Comparison of ENCODE assay signal across 14 cellular contexts in the genomic region with DNA sequence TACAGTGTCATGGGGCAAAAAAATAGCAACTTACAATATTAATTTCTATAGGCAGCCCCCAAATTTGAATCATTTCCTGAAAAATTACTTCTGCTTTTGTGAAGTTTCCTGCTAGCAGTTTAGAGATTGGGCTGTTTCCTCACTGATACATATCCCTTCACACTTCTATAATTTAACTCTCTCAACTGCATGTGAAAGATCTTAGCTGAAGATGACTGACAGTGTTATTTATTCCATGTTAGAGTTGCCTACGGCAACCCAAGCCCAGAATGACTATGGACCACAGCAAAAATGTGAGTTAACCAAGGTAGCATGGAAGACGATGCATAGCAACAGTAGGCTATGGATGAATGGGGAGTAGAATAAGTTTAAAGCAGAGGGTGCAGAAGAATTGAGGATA. TPM values are rescaled to one million over a fixed set of nuclear protein-coding genes. Genes with fewer than 3 reads are reported as not detected.
DNase-seq lines count a peak whose midpoint lies in the region; ATAC-seq and TF ChIP-seq lines count a peak whose summit lies in the region.
"Had no signal": no experiment of that assay in that cellular context is flagged by ENCODE, and none has a peak within 500 bp of the region (broad histone marks: within the 10 kb centered on the region; RNA-seq: fewer than 3 reads in every experiment).

Gene KLRG1, plus strand, starts transcription at position 122 of the 400 bp plus-strand sequence. Its CDS starts 90 bp downstream, at position 212.

- POLR2A ChIA-PET in activated CD4-positive, alpha-beta T cell treated with anti-CD3 and anti-CD28 coated beads for 36 hours (lab: Charles Lee) = no interaction called here

- peak; percentile 20 for DNase-seq in activated CD4-positive, alpha-beta T cell treated with anti-CD3 and anti-CD28 coated beads for 36 hours
- no peak for DNase-seq in activated CD4-positive, alpha-beta T cell treated with anti-CD3 and anti-CD28 coated beads for 4 hours
- DNase-seq in NOMO-1 (lab: John Stamatoyannopoulos, UW; ENCODE audit: unreplicated experiment in 2 of 2) = peak; percentile 49 to 85
- no peak for DNase-seq in activated naive CD8-positive, alpha-beta T cell treated with anti-CD3 and anti-CD28 coated beads for 36 hours
- no peak for DNase-seq in stimulated activated effector memory CD8-positive, alpha-beta T cell treated with anti-CD3 and anti-CD28 coated beads, Interleukin-12 subunit alpha, Interleukin-12 subunit beta, amount 100 ng/mL, for 72 hours (ENCODE audit: low spot score in 2 of 2)
- DNase-seq in GM23338 (ENCODE audit: low spot score) = no peak
- DNase-seq: head of caudate nucleus; ovary; SHP77; stimulated activated naive CD4-positive, alpha-beta T cell treated with Interleukin-2 at 50 U/mL for 16 hours had no signal

- intact Hi-C loops in activated CD4-positive, alpha-beta T cell treated with anti-CD3 and anti-CD28 coated beads for 36 hours (cut with DNase I, micrococcal nuclease) = loop anchor here in 1 of 2 experiments (2.0 kb wide), 1 partner anchor 39 kb away; no protein-coding TSS in a partner anchor

- H3K27ac ChIP-seq in GM23338 (ENCODE audit: low read depth) = no peak within 1 kb of the TSS
- H3K27ac ChIP-seq: ovary had no signal

- H3K4me3 ChIP-seq in GM23338 = no peak within 1 kb of the TSS
- H3K4me3 ChIP-seq: ovary had no signal

- no peaks in the 10 kb centered on the region for H3F3A ChIP-seq in GM23338 (replicated peaks; ENCODE audit: low read depth)

- peaks cover 1% of the 10 kb centered on the region for H3K9me3 Mint-ChIP-seq in activated CD4-positive, alpha-beta T cell treated with anti-CD3 and anti-CD28 coated beads for 36 hours (ENCODE audit: low read depth)
- no peaks in the 10 kb centered on the region for H3K9me3 Mint-ChIP-seq in activated naive CD8-positive, alpha-beta T cell treated with anti-CD3 and anti-CD28 coated beads for 36 hours
- no peaks in the 10 kb centered on the region for H3K9me3 Mint-ChIP-seq in stimulated activated effector memory CD8-positive, alpha-beta T cell treated with anti-CD3 and anti-CD28 coated beads, Interleukin-12 subunit alpha, Interleukin-12 subunit beta, amount 100 ng/mL, for 72 hours
- H3K9me3 Mint-ChIP-seq in GM23338 = no peaks in the 10 kb centered on the region
- H3K9me3 Mint-ChIP-seq: WTC11 had no signal

- peak; percentile 66 for ATAC-seq in activated CD4-positive, alpha-beta T cell treated with anti-CD3 and anti-CD28 coated beads for 36 hours
- ATAC-seq in stimulated activated effector memory CD8-positive, alpha-beta T cell treated with anti-CD3 and anti-CD28 coated beads, Interleukin-12 subunit alpha, Interleukin-12 subunit beta, amount 100 ng/mL, for 72 hours = peak; percentile 91
- ATAC-seq in HG02852 (IDR thresholded peaks at IDR 0.05; ENCODE audit: unreplicated experiment) = no peak
- no peak for ATAC-seq in HG03039 (IDR thresholded peaks at IDR 0.05; ENCODE audit: unreplicated experiment)
- ATAC-seq in GM23338 = no peak
- ATAC-seq: WTC11 had no signal

- no peaks in the 10 kb centered on the region for H3K79me2 ChIP-seq in GM23338 (replicated peaks; ENCODE audit: insufficient read depth)

- CTCF ChIA-PET in activated CD4-positive, alpha-beta T cell treated with anti-CD3 and anti-CD28 coated beads for 36 hours (lab: Charles Lee) = interaction anchor here (0.9 to 1.1 kb wide), 3 partner anchors 11 to 60 kb away, joined by 3 to 4 read pairs (median 3); no protein-coding TSS in a partner anchor

- no peaks in the 10 kb centered on the region for H3K4me1 ChIP-seq in GM23338 (ENCODE audit: insufficient read depth)

- no peaks in the 10 kb centered on the region for H3K36me3 ChIP-seq in GM23338 (ENCODE audit: insufficient read depth)
- H3K36me3 ChIP-seq: ovary had no signal

- H3K4me2 ChIP-seq in GM23338 = no peak within 1 kb of the TSS

- peaks cover 58% of the 10 kb centered on the region for H3K4me1 Mint-ChIP-seq in activated CD4-positive, alpha-beta T cell treated with anti-CD3 and anti-CD28 coated beads for 36 hours
- peaks cover 56% of the 10 kb centered on the region for H3K4me1 Mint-ChIP-seq in activated naive CD8-positive, alpha-beta T cell treated with anti-CD3 and anti-CD28 coated beads for 36 hours
- H3K4me1 Mint-ChIP-seq in stimulated activated effector memory CD8-positive, alpha-beta T cell treated with anti-CD3 and anti-CD28 coated beads, Interleukin-12 subunit alpha, Interleukin-12 subunit beta, amount 100 ng/mL, for 72 hours = peaks cover 59% of the 10 kb centered on the region
- H3K4me1 Mint-ChIP-seq in GM23338 = no peaks in the 10 kb centered on the region
- H3K4me1 Mint-ChIP-seq: WTC11 had no signal

- TF ChIP-seq CTCF in GM23338 (conservative IDR thresholded peaks at IDR 0.05; ENCODE audit: low read depth in 2 of 2) = no peak

- H3K27me3 Mint-ChIP-seq in activated CD4-positive, alpha-beta T cell treated with anti-CD3 and anti-CD28 coated beads for 36 hours = no peaks in the 10 kb centered on the region
- no peaks in the 10 kb centered on the region for H3K27me3 Mint-ChIP-seq in activated naive CD8-positive, alpha-beta T cell treated with anti-CD3 and anti-CD28 coated beads for 36 hours
- H3K27me3 Mint-ChIP-seq in GM23338 (ENCODE audit: insufficient read depth, low read depth, poor library complexity) = no peaks in the 10 kb centered on the region

- no peaks in the 10 kb centered on the region for H3K9me2 ChIP-seq in GM23338 (ENCODE audit: insufficient read depth)

- peaks cover 4% of the 10 kb centered on the region for H3K36me3 Mint-ChIP-seq in activated CD4-positive, alpha-beta T cell treated with anti-CD3 and anti-CD28 coated beads for 36 hours (ENCODE audit: low read depth)
- peaks cover 10% of the 10 kb centered on the region for H3K36me3 Mint-ChIP-seq in activated naive CD8-positive, alpha-beta T cell treated with anti-CD3 and anti-CD28 coated beads for 36 hours
- H3K36me3 Mint-ChIP-seq in stimulated activated effector memory CD8-positive, alpha-beta T cell treated with anti-CD3 and anti-CD28 coated beads, Interleukin-12 subunit alpha, Interleukin-12 subunit beta, amount 100 ng/mL, for 72 hours = peaks cover 12% of the 10 kb centered on the region
- H3K36me3 Mint-ChIP-seq in GM23338 (ENCODE audit: low read depth) = no peaks in the 10 kb centered on the region
- H3K36me3 Mint-ChIP-seq: WTC11 had no signal

- no peak within 1 kb of the TSS for H3K4me3 Mint-ChIP-seq in activated CD4-positive, alpha-beta T cell treated with anti-CD3 and anti-CD28 coated beads for 36 hours
- no peak within 1 kb of the TSS for H3K4me3 Mint-ChIP-seq in activated naive CD8-positive, alpha-beta T cell treated with anti-CD3 and anti-CD28 coated beads for 36 hours
- peak within 1 kb of the TSS; percentile 68 for H3K4me3 Mint-ChIP-seq in stimulated activated effector memory CD8-positive, alpha-beta T cell treated with anti-CD3 and anti-CD28 coated beads, Interleukin-12 subunit alpha, Interleukin-12 subunit beta, amount 100 ng/mL, for 72 hours
- no peak within 1 kb of the TSS for H3K4me3 Mint-ChIP-seq in GM23338
- H3K4me3 Mint-ChIP-seq: WTC11 had no signal

- no peak within 1 kb of the TSS for H2AFZ ChIP-seq in GM23338

- no peaks in the 10 kb centered on the region for H4K20me1 ChIP-seq in GM23338 (replicated peaks; ENCODE audit: insufficient read depth)

- H3K27ac Mint-ChIP-seq in activated CD4-positive, alpha-beta T cell treated with anti-CD3 and anti-CD28 coated beads for 36 hours = peak within 1 kb of the TSS; percentile 0
- H3K27ac Mint-ChIP-seq in activated naive CD8-positive, alpha-beta T cell treated with anti-CD3 and anti-CD28 coated beads for 36 hours = peak within 1 kb of the TSS; percentile 4
- peak within 1 kb of the TSS; percentile 94 for H3K27ac Mint-ChIP-seq in stimulated activated effector memory CD8-positive, alpha-beta T cell treated with anti-CD3 and anti-CD28 coated beads, Interleukin-12 subunit alpha, Interleukin-12 subunit beta, amount 100 ng/mL, for 72 hours
- H3K27ac Mint-ChIP-seq in GM23338 = no peak within 1 kb of the TSS
- H3K27ac Mint-ChIP-seq: WTC11 had no signal

- no peaks in the 10 kb centered on the region for H3K27me3 ChIP-seq in GM23338 (ENCODE audit: insufficient read depth)
- H3K27me3 ChIP-seq: ovary had no signal

TF ChIP-seq in GM23338, 12 proteins besides CTCF, POLR2A, EP300 and RAD21:
- no peak for TF ChIP-seq NANOG (IDR thresholded peaks at IDR 0.05; ENCODE audit: borderline replicate concordance)

RNA-seq across cellular contexts. Expression of gene KLRG1, which starts in this region (rescaled TPM):
- 1 to 10 TPM; 2.3 to 2.7 TPM for total RNA-seq in activated CD4-positive, alpha-beta T cell treated with anti-CD3 and anti-CD28 coated beads for 36 hours
- 1 to 10 TPM; 2.2 to 3.7 TPM for total RNA-seq in activated naive CD8-positive, alpha-beta T cell treated with anti-CD3 and anti-CD28 coated beads for 36 hours
- 5.1 and 8.0 TPM in 2 replicates for total RNA-seq in GM23338 (2014; rRNA removed; shearing (Covaris generic))
- polyA plus RNA-seq in GM23338 (2016; fragmentation: Nextera tagmentation; extraction: Ambion mirVana) = 6.0 and 7.9 TPM in 2 replicates
- total RNA-seq: A172 had no signal

Comparison
In these comparisons a context has a peak if more than half of its experiments do, and no peak if none do; other contexts are left out.
1. DNase-seq: peak in activated CD4-positive, alpha-beta T cell treated with anti-CD3 and anti-CD28 coated beads for 36 hours (single experiment) and NOMO-1 (2 of 2); none in activated CD4-positive, alpha-beta T cell treated with anti-CD3 and anti-CD28 coated beads for 4 hours (0 of 2), activated naive CD8-positive, alpha-beta T cell treated with anti-CD3 and anti-CD28 coated beads for 36 hours (single experiment), stimulated activated effector memory CD8-positive, alpha-beta T cell treated with anti-CD3 and anti-CD28 coated beads, Interleukin-12 subunit alpha, Interleukin-12 subunit beta, amount 100 ng/mL, for 72 hours (0 of 2) and GM23338 (single experiment).
2. ATAC-seq: peak in activated CD4-positive, alpha-beta T cell treated with anti-CD3 and anti-CD28 coated beads for 36 hours (single experiment) and stimulated activated effector memory CD8-positive, alpha-beta T cell treated with anti-CD3 and anti-CD28 coated beads, Interleukin-12 subunit alpha, Interleukin-12 subunit beta, amount 100 ng/mL, for 72 hours (single experiment); none in HG02852 (single experiment), HG03039 (single experiment) and GM23338 (single experiment).